Comparison of ENCODE assay signal across 30 cellular contexts in genomic region chr7:55234408-55234807, GRCh38.
"Had no signal": no experiment of that assay in that cellular context is flagged by ENCODE, and none has a peak within 500 bp of the region (broad histone marks: within the 10 kb centered on the region; RNA-seq: fewer than 3 reads in every experiment).

No MANE protein-coding gene starts in this region.

- H3K4me1 ChIP-seq: parathyroid adenoma, psoas muscle, spleen, suprapubic skin, testis, tibial nerve, upper lobe of left lung, vagina had no signal

- H3K79me2 ChIP-seq: parathyroid adenoma had no signal

- H3K4me2 ChIP-seq: smooth muscle cell had no signal

- H3K27me3 ChIP-seq: ovary, testis, tibial nerve, upper lobe of left lung, vagina had no signal

- H3K4me3 ChIP-seq: ovary, psoas muscle, skin epidermis, smooth muscle cell, spleen, suprapubic skin, testis, tibial nerve, upper lobe of left lung, vagina had no signal

- H3K9ac ChIP-seq: parathyroid adenoma had no signal

- ATAC-seq: naive thymus-derived CD4-positive, alpha-beta T cell; natural killer cell treated with Interleukin-12 subunit alpha and Interleukin-12 subunit beta and Interleukin-15 and Interleukin-18, amount 100 ng/mL, for 72 hours; psoas muscle; right cardiac atrium; sciatic nerve; stimulated activated memory B cell treated with anti-CD40 and anti-IgM and Interleukin-4, amounts not matched to agents 10 μg/mL and 1 μg/mL and 100 μg/mL, for 72 hours; stimulated activated naive CD8-positive, alpha-beta T cell treated with anti-CD3 and anti-CD28 coated beads, Interleukin-15, amount 100 ng/mL, for 72 hours; stimulated activated naive CD8-positive, alpha-beta T cell treated with anti-CD3 and anti-CD28 coated beads, Interleukin-15, Interleukin-2, amounts not matched to agents 100 U/mL and 50 U/mL, for 24 hours had no signal

- H3K27ac ChIP-seq: ovary, parathyroid adenoma, psoas muscle, skin epidermis, spleen, suprapubic skin, testis, tibial nerve, upper lobe of left lung, vagina had no signal

- FAIRE-seq: urothelium cell line had no signal

- DNase-seq: naive thymus-derived CD4-positive, alpha-beta T cell; nephron progenitor cell; occipital lobe; ovary; posterior cingulate gyrus; psoas muscle; right cardiac atrium; spleen; stimulated activated CD4-positive, alpha-beta T cell treated with anti-CD3 and anti-CD28 coated beads, Interleukin-12 subunit alpha, Interleukin-12 subunit beta, amount 100 ng/mL, for 4 hours; stimulated activated CD4-positive, alpha-beta T cell treated with anti-CD3 and anti-CD28 coated beads, Interleukin-1b, Interleukin-23, amount 100 ng/mL, for 48 hours; stimulated activated CD4-positive, alpha-beta T cell treated with anti-CD3 and anti-CD28 coated beads, Interleukin-4, amount 100 ng/mL, for 1 hour; stimulated activated CD4-positive, alpha-beta T cell treated with anti-CD3 and anti-CD28 coated beads, Interleukin-4, amount 100 ng/mL, for 4 hours; stimulated activated CD8-positive, alpha-beta memory T cell treated with anti-CD3 and anti-CD28 coated beads, Interleukin-4, amount 100 ng/mL, for 48 hours; stimulated activated naive CD4-positive, alpha-beta T cell; stimulated activated naive CD8-positive, alpha-beta T cell treated with anti-CD3 and anti-CD28 coated beads, Interleukin-15, amount 100 ng/mL, for 72 hours; stimulated activated naive CD8-positive, alpha-beta T cell treated with anti-CD3 and anti-CD28 coated beads, Interleukin-15, Interleukin-2, amounts not matched to agents 100 U/mL and 50 U/mL, for 24 hours; substantia nigra; testis; trophoblast cell had no signal

- H3K36me3 ChIP-seq: ovary, spleen, suprapubic skin, tibial nerve, upper lobe of left lung, vagina had no signal

- H3K9me3 ChIP-seq: ovary, psoas muscle, testis, tibial nerve, upper lobe of left lung, vagina had no signal

- H2AFZ ChIP-seq: parathyroid adenoma had no signal
